In the genomic region with DNA sequence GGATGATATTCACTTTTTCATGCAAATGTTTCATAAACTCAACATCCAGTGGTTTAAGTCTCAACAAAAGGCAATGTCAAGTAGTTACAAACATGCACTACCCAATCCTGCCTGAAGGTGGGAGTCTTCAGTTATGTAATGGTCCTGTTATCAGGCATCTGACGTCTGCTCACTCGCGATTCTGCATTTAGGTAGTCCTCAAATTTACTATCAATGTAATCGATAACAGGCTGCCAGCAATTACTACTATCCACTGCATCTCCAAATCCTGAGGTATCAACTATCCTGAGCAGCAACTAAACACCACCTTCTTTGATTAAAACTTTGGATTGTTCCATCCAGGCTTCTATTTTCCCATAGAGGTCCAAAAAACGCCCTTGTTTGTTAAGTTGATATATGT, we compare ENCODE assay signal across 9 cellular contexts. TPM values are rescaled to one million over a fixed set of nuclear protein-coding genes. Genes with fewer than 3 reads are reported as not detected.
DNase-seq lines count a peak whose midpoint lies in the region; ATAC-seq and TF ChIP-seq lines count a peak whose summit lies in the region.
"Had no signal": no experiment of that assay in that cellular context is flagged by ENCODE, and none has a peak within 500 bp of the region (broad histone marks: within the 10 kb centered on the region; RNA-seq: fewer than 3 reads in every experiment).

No MANE protein-coding gene starts in this region.

- H3K27me3 Mint-ChIP-seq in CD4-positive, CD25-positive, alpha-beta regulatory T cell, result no peaks in the 10 kb centered on the region
- H3K27me3 Mint-ChIP-seq in activated naive CD4-positive, alpha-beta T cell treated with anti-CD3 and anti-CD28 coated beads for 36 hours (ENCODE audit: low read depth), result peaks cover 7% of the 10 kb centered on the region

- H3K9me3 ChIP-seq in CD4-positive, CD25-positive, alpha-beta regulatory T cell (ENCODE audit: control insufficient read depth in 2 of 2, low read length in 2 of 2), result no peaks in the 10 kb centered on the region
- no peaks in the 10 kb centered on the region for H3K9me3 ChIP-seq in HEK293 (ENCODE audit: control insufficient read depth, insufficient read depth, low read depth, low read length)
- H3K9me3 ChIP-seq in OCI-LY7 (ENCODE audit: low read length), result no peaks in the 10 kb centered on the region
- no peaks in the 10 kb centered on the region for H3K9me3 ChIP-seq in hepatocyte (ENCODE audit: low read depth)
- H3K9me3 ChIP-seq in smooth muscle cell (replicated peaks; ENCODE audit: low read depth), result no peaks in the 10 kb centered on the region

- H2AFZ ChIP-seq in OCI-LY7 (ENCODE audit: low read length) (no peak overlapping the region), hepatocyte (no peak overlapping the region), smooth muscle cell (ENCODE audit: low read depth) (peak overlapping the region; percentile 56)

- no peaks in the 10 kb centered on the region for H3K79me2 ChIP-seq in OCI-LY7 (ENCODE audit: insufficient read depth, low read depth, low read length)
- H3K79me2 ChIP-seq in hepatocyte, result no peaks in the 10 kb centered on the region
- no peaks in the 10 kb centered on the region for H3K79me2 ChIP-seq in smooth muscle cell (ENCODE audit: low read depth)

- H3K9me2 ChIP-seq in OCI-LY7 (ENCODE audit: insufficient read depth, low read length) (no peaks in the 10 kb centered on the region), hepatocyte (replicated peaks; ENCODE audit: insufficient read depth) (no peaks in the 10 kb centered on the region)

- no peak overlapping the region for H3K27ac Mint-ChIP-seq in CD4-positive, CD25-positive, alpha-beta regulatory T cell
- H3K27ac Mint-ChIP-seq in activated naive CD4-positive, alpha-beta T cell treated with anti-CD3 and anti-CD28 coated beads for 36 hours, result no peak overlapping the region
- H3K27ac Mint-ChIP-seq: T-helper 1 cell treated with Interleukin-12 subunit alpha and Interleukin-12 subunit beta and Interleukin-4 antibody, amounts not matched to agents 30 μg/mL and 1 μg/mL, for 36 hours had no signal

- CTCF ChIA-PET in HEK293 (lab: Yijun Ruan, JAX) (interaction anchor here (0.6 to 3.8 kb wide), 5 partner anchors 21 to 728 kb away, joined by 3 to 42 read pairs (median 4); partner anchors contain the start of gene ERVV-2), OCI-LY7 (lab: Charles Lee; ENCODE audit: unreplicated experiment) (no interaction called here)
- CTCF ChIA-PET in activated naive CD4-positive, alpha-beta T cell treated with anti-CD3 and anti-CD28 coated beads for 36 hours (lab: Charles Lee), result interaction anchor here (1.6 to 2.1 kb wide), 3 partner anchors 20 to 250 kb away, joined by 4 to 7 read pairs (median 6); no protein-coding TSS in a partner anchor

- no peak overlapping the region for H3K27ac ChIP-seq in CD4-positive, CD25-positive, alpha-beta regulatory T cell (ENCODE audit: insufficient read depth, low read length, poor library complexity, severe bottlenecking)
- H3K27ac ChIP-seq in HEK293 (ENCODE audit: extremely low read depth, low read depth, low read length), result no peak overlapping the region
- H3K27ac ChIP-seq in OCI-LY7 (ENCODE audit: low read depth, low read length, poor library complexity, severe bottlenecking), result no peak overlapping the region
- H3K27ac ChIP-seq in hepatocyte, result no peak overlapping the region
- no peak overlapping the region for H3K27ac ChIP-seq in smooth muscle cell (ENCODE audit: low read depth)

- H3K27me3 ChIP-seq in CD4-positive, CD25-positive, alpha-beta regulatory T cell (ENCODE audit: control insufficient read depth, insufficient read depth, low read length), result no peaks in the 10 kb centered on the region
- H3K27me3 ChIP-seq in hepatocyte (no peaks in the 10 kb centered on the region), smooth muscle cell (ENCODE audit: low read depth) (no peaks in the 10 kb centered on the region)

- H3K9ac ChIP-seq in smooth muscle cell (ENCODE audit: low read depth), result no peak overlapping the region

- no TSS peak for BruUV-seq in OCI-LY7 (replicated peaks; lab: Mats Ljungman, UMichigan)

- 8% methylated on average over 5 of the region's 5 CpGs for WGBS in hepatocyte (ENCODE audit: low lambda C conversion rate, missing lambda C conversion rate)
- WGBS in smooth muscle cell (ENCODE audit: low lambda C conversion rate), result 14% methylated on average over 5 of the region's 5 CpGs

- no peaks in the 10 kb centered on the region for H3K36me3 ChIP-seq in CD4-positive, CD25-positive, alpha-beta regulatory T cell (ENCODE audit: control insufficient read depth, insufficient read depth, low read length)
- H3K36me3 ChIP-seq in HEK293 (ENCODE audit: control insufficient read depth in 2 of 2, insufficient read depth in 1 of 2, low read length in 2 of 2) (no peaks in the 10 kb centered on the region), OCI-LY7 (ENCODE audit: insufficient read depth, low read length) (no peaks in the 10 kb centered on the region), hepatocyte (replicated peaks; ENCODE audit: insufficient read depth, low read depth) (no peaks in the 10 kb centered on the region), smooth muscle cell (ENCODE audit: low read depth) (no peaks in the 10 kb centered on the region)

- no peak overlapping the region for H3K4me3 ChIP-seq in CD4-positive, CD25-positive, alpha-beta regulatory T cell (ENCODE audit: low read depth, low read length)
- no peak overlapping the region for H3K4me3 ChIP-seq in HEK293 (ENCODE audit: low read depth, low read length)
- H3K4me3 ChIP-seq in OCI-LY7 (ENCODE audit: low read depth, low read length, poor library complexity, severe bottlenecking), result no peak overlapping the region
- H3K4me3 ChIP-seq in hepatocyte, result no peak overlapping the region
- peak overlapping the region; percentile 4 for H3K4me3 ChIP-seq in smooth muscle cell

- H3K4me1 Mint-ChIP-seq in CD4-positive, CD25-positive, alpha-beta regulatory T cell, result peaks cover 0 to 3% (median 0%) of the 10 kb centered on the region in 4 donors
- peaks cover 2% of the 10 kb centered on the region for H3K4me1 Mint-ChIP-seq in activated naive CD4-positive, alpha-beta T cell treated with anti-CD3 and anti-CD28 coated beads for 36 hours (ENCODE audit: low read depth)

- H3K4me3 Mint-ChIP-seq in CD4-positive, CD25-positive, alpha-beta regulatory T cell, result no peak overlapping the region
- no peak overlapping the region for H3K4me3 Mint-ChIP-seq in activated naive CD4-positive, alpha-beta T cell treated with anti-CD3 and anti-CD28 coated beads for 36 hours
- H3K4me3 Mint-ChIP-seq: T-helper 1 cell treated with Interleukin-12 subunit alpha and Interleukin-12 subunit beta and Interleukin-4 antibody, amounts not matched to agents 30 μg/mL and 1 μg/mL, for 36 hours had no signal

- peak; percentile 42; the same call in 1 of the 2 replicates for TF ChIP-seq CTCF in HEK293 (tag by site-specific recombination; IDR thresholded peaks at IDR 0.05)
- TF ChIP-seq CTCF in OCI-LY7 (conservative IDR thresholded peaks at IDR 0.05; ENCODE audit: low read length), result peak; percentile 79
- TF ChIP-seq CTCF in hepatocyte (IDR thresholded peaks at IDR 0.05; ENCODE audit: poor library complexity), result peak; percentile 68
- TF ChIP-seq CTCF in smooth muscle cell (IDR thresholded peaks at IDR 0.05; ENCODE audit: borderline replicate concordance, insufficient read depth, poor library complexity, severe bottlenecking), result peak; percentile 60

- H4K20me1 ChIP-seq in OCI-LY7 (ENCODE audit: insufficient read depth, low read length), result no peaks in the 10 kb centered on the region
- no peaks in the 10 kb centered on the region for H4K20me1 ChIP-seq in hepatocyte (ENCODE audit: insufficient read depth, poor library complexity, severe bottlenecking)
- H4K20me1 ChIP-seq in smooth muscle cell (ENCODE audit: low read depth), result no peaks in the 10 kb centered on the region

- H3F3A ChIP-seq in smooth muscle cell (ENCODE audit: low read depth), result no peaks in the 10 kb centered on the region

- H3K4me2 ChIP-seq in OCI-LY7 (ENCODE audit: low read length), result no peak overlapping the region
- H3K4me2 ChIP-seq in hepatocyte, result peak overlapping the region; percentile 38
- H3K4me2 ChIP-seq in smooth muscle cell, result peak overlapping the region; percentile 63

- no peak for ATAC-seq in CD4-positive, CD25-positive, alpha-beta regulatory T cell (ENCODE audit: low read depth in 2 of 2)
- ATAC-seq in GM18517 (IDR thresholded peaks at IDR 0.05; ENCODE audit: unreplicated experiment) (no peak), HG03469 (IDR thresholded peaks at IDR 0.05; ENCODE audit: unreplicated experiment) (no peak)

- DNase-seq in CD4-positive, CD25-positive, alpha-beta regulatory T cell, result peak; percentile 18 to 56 (median 36)
- peak; percentile 54 for DNase-seq in OCI-LY7 (ENCODE audit: low spot score)
- peak; percentile 79 for DNase-seq in activated naive CD4-positive, alpha-beta T cell treated with anti-CD3 and anti-CD28 coated beads for 36 hours
- DNase-seq in hepatocyte (ENCODE audit: low spot score), result peak; percentile 83
- peak; percentile 1 for DNase-seq in smooth muscle cell (lab: John Stamatoyannopoulos, UW; ENCODE audit: unreplicated experiment)

- no peaks in the 10 kb centered on the region for H3K4me1 ChIP-seq in CD4-positive, CD25-positive, alpha-beta regulatory T cell (ENCODE audit: control insufficient read depth, insufficient read depth, low read length, poor library complexity, severe bottlenecking)
- H3K4me1 ChIP-seq in HEK293 (ENCODE audit: control insufficient read depth, insufficient read depth, low read length) (no peaks in the 10 kb centered on the region), OCI-LY7 (ENCODE audit: insufficient read depth, low read length, poor library complexity, severe bottlenecking) (no peaks in the 10 kb centered on the region), hepatocyte (ENCODE audit: insufficient read depth) (no peaks in the 10 kb centered on the region), smooth muscle cell (ENCODE audit: low read depth) (peaks cover 3% of the 10 kb centered on the region)

- peaks cover 0 to 4% (median 0%) of the 10 kb centered on the region in 7 donors for H3K9me3 Mint-ChIP-seq in CD4-positive, CD25-positive, alpha-beta regulatory T cell
- H3K9me3 Mint-ChIP-seq in activated naive CD4-positive, alpha-beta T cell treated with anti-CD3 and anti-CD28 coated beads for 36 hours, result no peaks in the 10 kb centered on the region

- POLR2A ChIA-PET in HEK293 (lab: Yijun Ruan, JAX), result no interaction called here
- POLR2A ChIA-PET in OCI-LY7 (lab: Charles Lee), result no interaction called here

- no peaks in the 10 kb centered on the region for H3K36me3 Mint-ChIP-seq in CD4-positive, CD25-positive, alpha-beta regulatory T cell
- H3K36me3 Mint-ChIP-seq in activated naive CD4-positive, alpha-beta T cell treated with anti-CD3 and anti-CD28 coated beads for 36 hours (ENCODE audit: low read depth), result no peaks in the 10 kb centered on the region

- intact Hi-C loops in OCI-LY7 (cut with micrococcal nuclease; ENCODE audit: unreplicated experiment), result no loop called here
- intact Hi-C loops in activated naive CD4-positive, alpha-beta T cell treated with anti-CD3 and anti-CD28 coated beads for 36 hours (cut with micrococcal nuclease), result no loop called here

RNA-seq across cellular contexts. Expression of gene NLRP12, which starts 51.2 kb away (rescaled TPM):
- total RNA-seq in CD4-positive, CD25-positive, alpha-beta regulatory T cell, result not detected
- polyA plus RNA-seq in CD4-positive, CD25-positive, alpha-beta regulatory T cell, result not detected
- total RNA-seq in OCI-LY7 (2014; rRNA removed; shearing (Covaris generic)), result not detected in 2 replicates
- total RNA-seq in OCI-LY7 (2022), result not detected in 2 replicates
- total RNA-seq in activated naive CD4-positive, alpha-beta T cell treated with anti-CD3 and anti-CD28 coated beads for 36 hours, result not detected
- total RNA-seq in hepatocyte, result not detected in 2 replicates
- polyA plus RNA-seq in hepatocyte, result not detected in 2 replicates
- total RNA-seq in smooth muscle cell, result 0.04 TPM in 1 of 2 replicates, not detected in the other
- polyA plus RNA-seq in smooth muscle cell, result not detected in 2 replicates

Comparison
In these comparisons a context has a peak if more than half of its experiments do, and no peak if none do; other contexts are left out.
1. DNase-seq: peak in every context shown above with its lines; median percentile 83 in hepatocyte; 79 in activated naive CD4-positive, alpha-beta T cell treated with anti-CD3 and anti-CD28 coated beads for 36 hours; 54 in OCI-LY7; 36 in CD4-positive, CD25-positive, alpha-beta regulatory T cell; 1 in smooth muscle cell.